Comparison of ENCODE assay signal across 20 cellular contexts in the genomic region with DNA sequence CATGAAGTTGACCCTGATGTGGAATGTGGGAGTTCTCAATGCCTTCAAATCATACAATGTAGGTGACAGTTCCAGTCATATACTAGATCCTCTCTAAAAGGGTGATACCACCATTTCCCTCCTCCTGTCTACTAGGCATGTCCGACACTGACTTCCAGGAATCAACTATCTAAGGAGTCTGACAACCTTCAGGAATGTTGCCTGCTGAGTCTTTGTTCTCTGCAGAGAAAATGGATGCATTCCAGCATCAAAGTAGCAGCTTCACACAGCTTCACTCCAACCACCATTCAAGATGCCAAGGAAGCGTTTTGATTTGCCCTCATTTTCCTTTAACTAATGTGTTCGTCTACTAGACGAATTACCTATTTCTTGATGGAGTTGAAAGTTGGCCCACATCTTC.
"Had no signal": no experiment of that assay in that cellular context is flagged by ENCODE, and none has a peak within 500 bp of the region (broad histone marks: within the 10 kb centered on the region; RNA-seq: fewer than 3 reads in every experiment).

No MANE protein-coding gene starts in this region.

- H3K9me3 ChIP-seq: left ventricle myocardium inferior, thyroid gland had no signal

- DNase-seq: activated CD4-positive, alpha-beta T cell treated with anti-CD3 and anti-CD28 coated beads for 48 hours; activated CD8-positive, alpha-beta T cell treated with anti-CD3 and anti-CD28 coated beads for 36 hours; activated naive CD4-positive, alpha-beta T cell treated with anti-CD3 and anti-CD28 coated beads, Interleukin-2, amount 10 ng/mL, durations not matched to agents 7 days and 5 days; activated naive CD8-positive, alpha-beta T cell treated with anti-CD3 and anti-CD28 coated beads, Interleukin-2, amount 50 U/mL, for 24 hours; activated T-cell treated with anti-CD3 and anti-CD28 coated beads, Interleukin-2, amount 50 U/mL, for 24 hours; aorta; effector memory CD8-positive, alpha-beta T cell; foreskin keratinocyte; immature natural killer cell; kidney glomerular epithelial cell; left ventricle myocardium inferior; mammary epithelial cell; nephron progenitor cell; stimulated activated CD4-positive, alpha-beta T cell treated with anti-CD3 and anti-CD28 coated beads, Interleukin-12 subunit alpha, Interleukin-12 subunit beta, amount 100 ng/mL, for 4 hours; stimulated activated CD4-positive, alpha-beta T cell treated with anti-CD3 and anti-CD28 coated beads, Interleukin-1b, Interleukin-23, amount 100 ng/mL, for 48 hours; stimulated activated CD8-positive, alpha-beta memory T cell treated with anti-CD3 and anti-CD28 coated beads, Interleukin-4, amount 100 ng/mL, for 48 hours; stimulated activated naive CD4-positive, alpha-beta T cell; thyroid gland had no signal

- H3K27me3 ChIP-seq: foreskin keratinocyte, hepatocyte, thyroid gland had no signal

- H3K27ac ChIP-seq: foreskin keratinocyte, hepatocyte, left ventricle myocardium inferior, thyroid gland had no signal

- H3K36me3 ChIP-seq: left ventricle myocardium inferior, thyroid gland had no signal

- FAIRE-seq: TTC549 had no signal

- H3K4me1 ChIP-seq: foreskin keratinocyte, left ventricle myocardium inferior, thyroid gland had no signal

- H3K4me3 ChIP-seq: hepatocyte, left ventricle myocardium inferior, thyroid gland had no signal
